ENCODE assay signal across 26 cellular contexts in genomic region chr11:44860346-44860745, GRCh38.
DNase-seq lines count a peak whose midpoint lies in the region; ATAC-seq, FAIRE-seq and TF ChIP-seq lines count a peak whose summit lies in the region.
"Had no signal": no experiment of that assay in that cellular context is flagged by ENCODE, and none has a peak within 500 bp of the region (broad histone marks: within the 10 kb centered on the region; RNA-seq: fewer than 3 reads in every experiment).

No MANE protein-coding gene starts in this region.

- FAIRE-seq in kidney (lab: Jason Lieb, UNC) = no peak
- FAIRE-seq: D721Med, HepG2 had no signal

- peaks cover 3% of the 10 kb centered on the region for H3K27me3 Mint-ChIP-seq in brain
- H3K27me3 Mint-ChIP-seq: T-cell had no signal

- no peaks in the 10 kb centered on the region for H3K27me3 ChIP-seq in tibial artery
- H3K27me3 ChIP-seq: gastrocnemius medialis, SJSA1 had no signal

- DNase-seq in DMS79 treated with DMSO at 0.1 percent for 48 hours (lab: John Stamatoyannopoulos, UW) (peak; percentile 41), DMS79 (lab: John Stamatoyannopoulos, UW) (no peak), kidney (peak; percentile 31), tibial artery (no peak), left colon (no peak), ecto neural progenitor cell (ENCODE audit: low spot score) (no peak)
- DNase-seq: 8988T; activated CD4-positive, alpha-beta T cell treated with anti-CD3 and anti-CD28 coated beads, Interleukin-2, amount 50 U/mL, for 48 hours; activated naive CD4-positive, alpha-beta T cell treated with anti-CD3 and anti-CD28 coated beads, Interleukin-2, amount 10 ng/mL, durations not matched to agents 7 days and 5 days; brain microvascular endothelial cell; effector memory CD4-positive, alpha-beta T cell; gastrocnemius medialis; GM23248; HFFc6; hippocampal formation; NCI-H1694; NCI-H524 treated with DMSO at 0.1 percent for 48 hours; substantia nigra; T-cell had no signal

- peaks cover 8% of the 10 kb centered on the region for H3K36me3 Mint-ChIP-seq in brain
- H3K36me3 Mint-ChIP-seq: CD14-positive monocyte, memory B cell had no signal

- intact Hi-C loops in kidney (cut with DNase I) (no loop called here), tibial artery (cut with DNase I; ENCODE audit: low total_unique reads) (no loop called here), left colon (cut with DNase I, micrococcal nuclease) (no loop called here)

- H3K9me3 ChIP-seq in kidney (ENCODE audit: control insufficient read depth in 1 of 2, low read length in 2 of 2) (no peaks in the 10 kb centered on the region), tibial artery (no peaks in the 10 kb centered on the region)
- H3K9me3 ChIP-seq: gastrocnemius medialis, SJSA1 had no signal

- no peaks in the 10 kb centered on the region for H3K9me3 Mint-ChIP-seq in brain
- H3K9me3 Mint-ChIP-seq: activated naive CD4-positive, alpha-beta T cell treated with anti-CD3 and anti-CD28 coated beads, Interleukin-2, amount 10 ng/mL, durations not matched to agents 7 days and 5 days; HFFc6; memory B cell; T-cell had no signal

- no peak overlapping the region for H3K9ac ChIP-seq in kidney (ENCODE audit: low read length in 2 of 2)
- H3K9ac ChIP-seq: GM23248 had no signal

- H3K4me1 Mint-ChIP-seq in brain = peaks cover 80% of the 10 kb centered on the region

- ATAC-seq in left colon (no peak), HG03571 (IDR thresholded peaks at IDR 0.05; ENCODE audit: unreplicated experiment) (no peak)
- ATAC-seq: gastrocnemius medialis, HepG2, T-cell had no signal

- H3K4me3 Mint-ChIP-seq in brain = no peak overlapping the region
- H3K4me3 Mint-ChIP-seq: activated naive CD4-positive, alpha-beta T cell treated with anti-CD3 and anti-CD28 coated beads, Interleukin-2, amount 10 ng/mL, durations not matched to agents 7 days and 5 days; HFFc6; memory B cell had no signal

- H3K27ac Mint-ChIP-seq in brain = peak overlapping the region in 4 of 5 experiments; percentile 15 to 97 (median 70)
- H3K27ac Mint-ChIP-seq: activated naive CD4-positive, alpha-beta T cell treated with anti-CD3 and anti-CD28 coated beads, Interleukin-2, amount 10 ng/mL, durations not matched to agents 7 days and 5 days; CD14-positive monocyte; HFFc6; memory B cell had no signal

- peaks cover 0 to 7% of the 10 kb centered on the region in 2 donors for H3K4me1 ChIP-seq in kidney (ENCODE audit: control insufficient read depth in 1 of 2, insufficient read depth in 1 of 2, low read depth in 1 of 2, low read length in 2 of 2)
- peaks cover 0 to 38% (median 23%) of the 10 kb centered on the region in 4 donors for H3K4me1 ChIP-seq in tibial artery
- H3K4me1 ChIP-seq: gastrocnemius medialis had no signal

- no peak overlapping the region for H3K4me3 ChIP-seq in kidney (ENCODE audit: low read length in 2 of 2)
- H3K4me3 ChIP-seq in tibial artery = no peak overlapping the region
- H3K4me3 ChIP-seq: gastrocnemius medialis, GM23248, SJSA1 had no signal

- TF ChIP-seq CTCF in brain (conservative IDR thresholded peaks at IDR 0.05) = no peak
- TF ChIP-seq CTCF in kidney (IDR thresholded peaks at IDR 0.05; ENCODE audit: borderline replicate concordance, extremely low read depth, insufficient read depth) = no peak
- no peak for TF ChIP-seq CTCF in tibial artery (IDR thresholded peaks at IDR 0.05)

- H3K27ac ChIP-seq in kidney (ENCODE audit: low read depth in 2 of 2, low read length in 2 of 2) = no peak overlapping the region
- peak overlapping the region; percentile 28 to 92 for H3K27ac ChIP-seq in tibial artery
- H3K27ac ChIP-seq: brain microvascular endothelial cell, gastrocnemius medialis, GM23248, SJSA1 had no signal

- H3K36me3 ChIP-seq in kidney (ENCODE audit: control insufficient read depth in 1 of 2, insufficient read depth in 2 of 2, low read length in 2 of 2) (no peaks in the 10 kb centered on the region), tibial artery (no peaks in the 10 kb centered on the region)
- H3K36me3 ChIP-seq: brain microvascular endothelial cell, gastrocnemius medialis, SJSA1 had no signal

Comparison
In these comparisons a context has a peak if more than half of its experiments do, and no peak if none do; other contexts are left out.
1. DNase-seq: peak in DMS79 treated with DMSO at 0.1 percent for 48 hours (single experiment) and kidney (single experiment); none in DMS79 (single experiment), tibial artery (0 of 2), left colon (0 of 2) and ecto neural progenitor cell (single experiment).
2. H3K27ac ChIP-seq: peak in tibial artery (2 of 2); none in kidney (0 of 2).